8 cellular contexts compared by ENCODE assay signal in the genomic region with DNA sequence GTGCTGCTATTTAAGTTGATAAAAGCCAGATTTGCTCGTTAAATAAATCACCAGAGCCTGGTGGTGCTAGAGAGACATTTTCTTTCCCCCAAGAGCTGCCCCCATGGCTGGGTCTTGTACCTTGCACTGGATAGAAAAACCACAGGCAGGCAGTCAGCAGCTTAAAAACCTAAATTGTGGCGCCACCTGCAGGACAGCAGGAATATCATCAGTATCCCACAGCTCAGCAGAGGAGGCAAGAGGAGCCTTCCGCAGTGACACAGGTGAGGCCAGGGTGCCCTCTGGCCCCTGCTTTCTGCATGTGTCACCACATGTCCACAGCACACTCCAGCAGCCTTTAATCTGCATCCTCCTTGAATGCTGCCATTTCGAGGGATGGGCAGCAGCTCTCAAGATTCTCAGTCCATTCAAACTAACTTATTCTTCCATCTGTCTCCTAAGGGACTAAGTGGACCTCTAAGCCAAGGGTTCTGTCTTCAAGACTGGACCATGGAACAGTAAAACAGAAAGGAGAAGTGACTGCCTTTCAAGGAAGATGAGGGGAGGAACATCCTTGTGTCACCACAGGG. TPM values are rescaled to one million over a fixed set of nuclear protein-coding genes. Genes with fewer than 3 reads are reported as not detected.
DNase-seq lines count a peak whose midpoint lies in the region; ATAC-seq lines count a peak whose summit lies in the region.

No MANE protein-coding gene starts in this region.

- no peak overlapping the region for H3K4me3 Mint-ChIP-seq in activated CD4-positive, alpha-beta memory T cell treated with anti-CD3 and anti-CD28 coated beads, Interleukin-2, amount 10 ng/mL, durations not matched to agents 7 days and 5 days

- peak; percentile 56 for ATAC-seq in HG03280 (IDR thresholded peaks at IDR 0.05; ENCODE audit: unreplicated experiment)

- H4K8ac ChIP-seq in mesendoderm (ENCODE audit: low read depth, low read length): no peak overlapping the region

- no peak overlapping the region for H4K5ac ChIP-seq in mesendoderm (ENCODE audit: low read length)

- no peak overlapping the region for H3K56ac ChIP-seq in mesendoderm (ENCODE audit: low read length)

- no peak overlapping the region for H2BK120ac ChIP-seq in mesendoderm (ENCODE audit: low read depth, low read length)

- peaks cover 9% of the 10 kb centered on the region for H3K4me1 Mint-ChIP-seq in activated CD4-positive, alpha-beta memory T cell treated with anti-CD3 and anti-CD28 coated beads, Interleukin-2, amount 10 ng/mL, durations not matched to agents 7 days and 5 days

- no peaks in the 10 kb centered on the region for H3K9me3 Mint-ChIP-seq in activated CD4-positive, alpha-beta memory T cell treated with anti-CD3 and anti-CD28 coated beads, Interleukin-2, amount 10 ng/mL, durations not matched to agents 7 days and 5 days

- peaks cover 22% of the 10 kb centered on the region for H3K27me3 ChIP-seq in mesendoderm (ENCODE audit: insufficient read depth, low read length, poor library complexity)

- no peak overlapping the region for H3K4me3 ChIP-seq in mesendoderm (ENCODE audit: low read length)

- no peaks in the 10 kb centered on the region for H3K36me3 Mint-ChIP-seq in activated CD4-positive, alpha-beta memory T cell treated with anti-CD3 and anti-CD28 coated beads, Interleukin-2, amount 10 ng/mL, durations not matched to agents 7 days and 5 days (ENCODE audit: low read depth)

- POLR2A ChIA-PET in activated CD4-positive, alpha-beta memory T cell treated with anti-CD3 and anti-CD28 coated beads, Interleukin-2, amount 10 ng/mL, durations not matched to agents 7 days and 5 days (lab: Charles Lee): interaction anchor here (0.5 to 1.5 kb wide), 4 partner anchors 42 to 1274 kb away, joined by 3 to 8 read pairs (median 4); no protein-coding TSS in a partner anchor

- no CpG with 5 or more reads among the region's 4 CpGs for WGBS in mesendoderm (ENCODE audit: extremely low coverage, insufficient coverage, low lambda C conversion rate)

- H2BK5ac ChIP-seq in mesendoderm (ENCODE audit: low read length): no peak overlapping the region

- CTCF ChIA-PET in activated CD4-positive, alpha-beta memory T cell treated with anti-CD3 and anti-CD28 coated beads, Interleukin-2, amount 10 ng/mL, durations not matched to agents 7 days and 5 days (lab: Charles Lee): interaction anchor here (0.7 to 8.5 kb wide), 49 partner anchors 9 to 853 kb away, joined by 3 to 162 read pairs (median 5); no protein-coding TSS in a partner anchor

- no peak overlapping the region for H3K27ac Mint-ChIP-seq in activated CD4-positive, alpha-beta memory T cell treated with anti-CD3 and anti-CD28 coated beads, Interleukin-2, amount 10 ng/mL, durations not matched to agents 7 days and 5 days

- no peaks in the 10 kb centered on the region for H3K4me1 ChIP-seq in mesendoderm (ENCODE audit: control insufficient read depth, low read depth, low read length)

- H3K27me3 Mint-ChIP-seq in activated CD4-positive, alpha-beta memory T cell treated with anti-CD3 and anti-CD28 coated beads, Interleukin-2, amount 10 ng/mL, durations not matched to agents 7 days and 5 days: peaks cover 36% of the 10 kb centered on the region

- H3K23ac ChIP-seq in mesendoderm (ENCODE audit: low read length): no peak overlapping the region

- no peak overlapping the region for H3K4ac ChIP-seq in mesendoderm (ENCODE audit: low read depth, low read length)

- no peak overlapping the region for H3K27ac ChIP-seq in mesendoderm (ENCODE audit: low read depth, low read length)

- H3K36me3 ChIP-seq in mesendoderm (ENCODE audit: control insufficient read depth, insufficient read depth, low read length): no peaks in the 10 kb centered on the region

- no peak overlapping the region for H2BK15ac ChIP-seq in mesendoderm (replicated peaks; ENCODE audit: low read depth)

- no peak overlapping the region for H3K9ac ChIP-seq in mesendoderm (ENCODE audit: low read length)

- H2AK5ac ChIP-seq in mesendoderm (ENCODE audit: low read length): no peak overlapping the region

- no peaks in the 10 kb centered on the region for H3K79me2 ChIP-seq in mesendoderm (ENCODE audit: control insufficient read depth, insufficient read depth, low read length)

- no peaks in the 10 kb centered on the region for H3K79me1 ChIP-seq in mesendoderm (ENCODE audit: low read length)

- no peak overlapping the region for H3K18ac ChIP-seq in mesendoderm (ENCODE audit: low read length)

- peak; percentile 67 to 91 (median 82) for DNase-seq in NCI-H1417 (lab: John Stamatoyannopoulos, UW)
- DNase-seq in NCI-H1417 treated with DMSO at 0.1 percent for 48 hours (lab: John Stamatoyannopoulos, UW): no peak
- peak; percentile 60 to 82 for DNase-seq in NCI-H524 (lab: John Stamatoyannopoulos, UW)
- peak; percentile 77 for DNase-seq in activated CD4-positive, alpha-beta memory T cell treated with anti-CD3 and anti-CD28 coated beads, Interleukin-2, amount 10 ng/mL, durations not matched to agents 7 days and 5 days
- DNase-seq in effector CD8-positive, alpha-beta T cell (lab: John Stamatoyannopoulos, UW): peak; percentile 54
- DNase-seq in mesendoderm: peak; percentile 94
- DNase-seq in stimulated activated CD8-positive, alpha-beta memory T cell treated with anti-CD3 and anti-CD28 coated beads, Interleukin-2, amount 100 ng/mL, for 1 hour (ENCODE audit: low read depth in 2 of 2): peak; percentile 35 to 45

- no peak overlapping the region for H3K4me2 ChIP-seq in mesendoderm (ENCODE audit: low read length)

RNA-seq across cellular contexts. Expression of a gene that starts 4.5 kb away (rescaled TPM):
- 1 to 10 TPM; 1.2 to 1.4 TPM for total RNA-seq in activated CD4-positive, alpha-beta memory T cell treated with anti-CD3 and anti-CD28 coated beads, Interleukin-2, amount 10 ng/mL, durations not matched to agents 7 days and 5 days
- polyA plus RNA-seq in mesendoderm (2013, experiment 1 of 2): 0.24 TPM
- polyA plus RNA-seq in mesendoderm (2013, experiment 2 of 2): 0.25 TPM
